ENCODE assay signal across 16 cellular contexts in genomic region chr7:35351466-35351865, GRCh38.
DNase-seq lines count a peak whose midpoint lies in the region; ATAC-seq and TF ChIP-seq lines count a peak whose summit lies in the region.
"Had no signal": no experiment of that assay in that cellular context is flagged by ENCODE, and none has a peak within 500 bp of the region (broad histone marks: within the 10 kb centered on the region; RNA-seq: fewer than 3 reads in every experiment).

No MANE protein-coding gene starts in this region.

- DNase-seq in Right ventricle myocardium inferior (ENCODE audit: missing footprints) (peak; percentile 28), left cardiac atrium (no peak), esophagus muscularis mucosa (ENCODE audit: extremely low spot score) (peak; percentile 86), activated gamma-delta T cell treated with Interleukin-2 at 50 U/mL for 16 hours (no peak), superior temporal gyrus (ENCODE audit: extremely low spot score) (no peak)
- DNase-seq: AML-193; Caco-2; Calu3; CD4-positive, alpha-beta T cell; CD8-positive, alpha-beta T cell; DMS79 treated with DMSO at 0.1 percent for 48 hours; GF-D8 had no signal

- H3K4me3 ChIP-seq in esophagus muscularis mucosa: no peak overlapping the region
- H3K4me3 ChIP-seq: A549; BLaER1 treated with 17β-estradiol and CSF1 and Interleukin-3, amounts not matched to agents 10 nM and 100 nM had no signal

- intact Hi-C loops in Right ventricle myocardium inferior (cut with DNase I): no loop called here
- intact Hi-C loops in left cardiac atrium (cut with DNase I): no loop called here
- intact Hi-C loops in esophagus muscularis mucosa (cut with DNase I): no loop called here

- no peak for ATAC-seq in Right ventricle myocardium inferior
- no peak for ATAC-seq in left cardiac atrium
- ATAC-seq: A549; CD8-positive, alpha-beta T cell had no signal

- H3K36me3 ChIP-seq in esophagus muscularis mucosa: no peaks in the 10 kb centered on the region
- H3K36me3 ChIP-seq: BLaER1 treated with 17β-estradiol and CSF1 and Interleukin-3, amounts not matched to agents 10 nM and 100 nM had no signal

- no peak for TF ChIP-seq POLR2A in esophagus muscularis mucosa (IDR thresholded peaks at IDR 0.05; ENCODE audit: low read depth)

- H3K27me3 ChIP-seq in esophagus muscularis mucosa: no peaks in the 10 kb centered on the region
- H3K27me3 ChIP-seq: BLaER1 treated with 17β-estradiol and CSF1 and Interleukin-3, amounts not matched to agents 10 nM and 100 nM had no signal

- no peak for TF ChIP-seq EP300 in esophagus muscularis mucosa (IDR thresholded peaks at IDR 0.05)

- no peak overlapping the region for H3K27ac ChIP-seq in esophagus muscularis mucosa (replicated peaks in 1 of 4)
- H3K27ac ChIP-seq: 22Rv1; A549; BLaER1 treated with 17β-estradiol and CSF1 and Interleukin-3, amounts not matched to agents 10 nM and 100 nM; C4-2B had no signal

- no peaks in the 10 kb centered on the region for H3K9me3 ChIP-seq in esophagus muscularis mucosa
- H3K9me3 ChIP-seq: A549, Caco-2 had no signal

- H3K4me1 ChIP-seq in esophagus muscularis mucosa: peaks cover 0 to 5% (median 0%) of the 10 kb centered on the region in 4 donors
- H3K4me1 ChIP-seq: A549, Caco-2 had no signal

- TF ChIP-seq CTCF in esophagus muscularis mucosa (IDR thresholded peaks at IDR 0.05): no peak

- 90% methylated on average over 4 of the region's 4 CpGs for WGBS in esophagus muscularis mucosa

Comparison
In these comparisons a context has a peak if more than half of its experiments do, and no peak if none do; other contexts are left out.
1. DNase-seq: peak in Right ventricle myocardium inferior (single experiment) and esophagus muscularis mucosa (single experiment); none in left cardiac atrium (single experiment), activated gamma-delta T cell treated with Interleukin-2 at 50 U/mL for 16 hours (single experiment) and superior temporal gyrus (single experiment).